ENCODE assay signal across 1 cellular context in the genomic region with DNA sequence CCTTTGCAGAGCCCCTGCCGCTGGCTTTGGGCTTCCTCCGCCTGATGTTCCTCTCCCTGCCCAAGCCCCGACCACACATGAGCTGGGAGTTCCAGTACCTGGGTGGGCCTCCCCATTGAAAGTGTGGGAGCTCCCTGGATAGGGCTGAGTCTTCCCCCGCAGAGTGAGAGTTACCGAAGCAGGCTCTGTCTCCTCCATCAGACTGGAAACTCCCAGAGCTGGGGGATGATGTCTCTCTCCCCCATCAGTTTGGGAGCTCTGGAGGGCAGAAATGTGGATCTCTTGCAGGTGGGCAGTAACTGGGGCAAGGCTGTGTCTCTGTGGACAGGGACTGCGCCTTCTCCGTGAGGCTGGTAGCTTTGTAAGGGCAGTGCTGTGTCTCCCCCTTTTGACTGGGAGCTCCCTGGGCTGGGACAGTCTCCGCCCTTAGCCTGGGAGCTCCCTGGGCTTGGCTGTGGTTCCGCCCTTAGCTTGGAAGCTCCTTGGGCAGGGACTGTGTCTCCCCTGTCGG.
A peak's percentile ranks its signal among the peaks of the same experiment; 100 is the strongest.
TF ChIP-seq lines count a peak whose summit lies in the region.

No MANE protein-coding gene starts in this region.

TF ChIP-seq in HEK293, 187 proteins besides CTCF, POLR2A, EP300 and RAD21 (continued from another document):
- TF ChIP-seq ZNF335 (tag by site-specific recombination; conservative IDR thresholded peaks at IDR 0.05) (0 out of 2 replicates have a peak, but pooled peaks have one; percentile 39), SP2 (tag by site-specific recombination; IDR thresholded peaks at IDR 0.05) (peak; percentile 28; the same call in 1 of the 2 replicates)
